Comparison of ENCODE assay signal across 8 cellular contexts in genomic region chr2:54560146-54560881, GRCh38.
A peak's percentile ranks its signal among the peaks of the same experiment; 100 is the strongest.
DNase-seq lines count a peak whose midpoint lies in the region; ATAC-seq and TF ChIP-seq lines count a peak whose summit lies in the region.

No MANE protein-coding gene starts in this region.

- intact Hi-C loops in activated T-helper 1 cell treated with anti-CD3 and anti-CD28 coated beads, Interleukin-12 subunit alpha, Interleukin-12 subunit beta, Interleukin-2, Interleukin-4 antibody, amounts not matched to agents 30 ng/mL and 10 ng/mL and 1 ng/mL, durations not matched to agents 14 hours and 24 hours and 36 hours (cut with micrococcal nuclease), result loop anchor here (1.0 kb wide), 3 partner anchors 11 to 120 kb away; no protein-coding TSS in a partner anchor
- intact Hi-C loops in Right ventricle myocardium superior (cut with DNase I), result no loop called here
- intact Hi-C loops in prostate gland (cut with DNase I), result loop anchor here (5.0 kb wide), 1 partner anchor 67 kb away; no protein-coding TSS in a partner anchor

- no peaks in the 10 kb centered on the region for H3K27me3 ChIP-seq in HAP-1 (ENCODE audit: low read depth)
- H3K27me3 ChIP-seq in prostate gland (replicated peaks; ENCODE audit: insufficient read depth), result no peaks in the 10 kb centered on the region

- peak overlapping the region; percentile 59 for H3K4me3 ChIP-seq in HAP-1
- H3K4me3 ChIP-seq in prostate gland, result peak overlapping the region; percentile 40 to 43

- H3K9me3 ChIP-seq in HAP-1 (no peaks in the 10 kb centered on the region), prostate gland (no peaks in the 10 kb centered on the region)

- H3K27ac Mint-ChIP-seq in activated T-helper 1 cell treated with anti-CD3 and anti-CD28 coated beads, Interleukin-12 subunit alpha, Interleukin-12 subunit beta, Interleukin-2, Interleukin-4 antibody, amounts not matched to agents 30 ng/mL and 10 ng/mL and 1 ng/mL, durations not matched to agents 14 hours and 24 hours and 36 hours, result peak overlapping the region; percentile 88

- peak in 1 of 4 experiments; percentile 9 for TF ChIP-seq CTCF in prostate gland (IDR thresholded peaks at IDR 0.05)

- H3K4me1 Mint-ChIP-seq in activated T-helper 1 cell treated with anti-CD3 and anti-CD28 coated beads, Interleukin-12 subunit alpha, Interleukin-12 subunit beta, Interleukin-2, Interleukin-4 antibody, amounts not matched to agents 30 ng/mL and 10 ng/mL and 1 ng/mL, durations not matched to agents 14 hours and 24 hours and 36 hours (ENCODE audit: low read depth), result peaks cover 89% of the 10 kb centered on the region

- no peaks in the 10 kb centered on the region for H3K36me3 ChIP-seq in HAP-1 (replicated peaks)
- no peaks in the 10 kb centered on the region for H3K36me3 ChIP-seq in prostate gland

- TF ChIP-seq POLR2A in prostate gland (IDR thresholded peaks at IDR 0.05), result peak; percentile 5

- WGBS in prostate gland, result 5% methylated on average over 19 of the region's 19 CpGs

- peak; percentile 71 for DNase-seq in activated CD8-positive, alpha-beta memory T cell treated with anti-CD3 and anti-CD28 coated beads for 24 hours
- no peak for DNase-seq in activated CD8-positive, alpha-beta memory T cell treated with anti-CD3 and anti-CD28 coated beads, Interleukin-2, amount 50 U/mL, for 4 hours
- DNase-seq in HAP-1 (ENCODE audit: low spot score in 2 of 2), result peak; percentile 57 to 59
- DNase-seq in LHCN-M2 (ENCODE audit: low read depth), result peak; percentile 83
- DNase-seq in activated T-helper 1 cell treated with anti-CD3 and anti-CD28 coated beads, Interleukin-12 subunit alpha, Interleukin-12 subunit beta, Interleukin-2, Interleukin-4 antibody, amounts not matched to agents 30 ng/mL and 10 ng/mL and 1 ng/mL, durations not matched to agents 14 hours and 24 hours and 36 hours (ENCODE audit: low spot score), result peak; percentile 41
- peak; percentile 56 for DNase-seq in Right ventricle myocardium superior
- DNase-seq in prostate gland (ENCODE audit: low spot score), result peak; percentile 15
- DNase-seq in NCI-H187 (lab: John Stamatoyannopoulos, UW), result no peak

- H3K27me3 Mint-ChIP-seq in activated T-helper 1 cell treated with anti-CD3 and anti-CD28 coated beads, Interleukin-12 subunit alpha, Interleukin-12 subunit beta, Interleukin-2, Interleukin-4 antibody, amounts not matched to agents 30 ng/mL and 10 ng/mL and 1 ng/mL, durations not matched to agents 14 hours and 24 hours and 36 hours (ENCODE audit: insufficient read depth), result no peaks in the 10 kb centered on the region

- no peaks in the 10 kb centered on the region for H3K9me3 Mint-ChIP-seq in activated T-helper 1 cell treated with anti-CD3 and anti-CD28 coated beads, Interleukin-12 subunit alpha, Interleukin-12 subunit beta, Interleukin-2, Interleukin-4 antibody, amounts not matched to agents 30 ng/mL and 10 ng/mL and 1 ng/mL, durations not matched to agents 14 hours and 24 hours and 36 hours

- in situ Hi-C loops in HAP-1 (cut with MboI; ENCODE audit: low sequenced_read_pairs), result no loop called here

- peak overlapping the region; percentile 83 to 84 for H3K27ac ChIP-seq in prostate gland

- peaks cover 15% of the 10 kb centered on the region for H3K36me3 Mint-ChIP-seq in activated T-helper 1 cell treated with anti-CD3 and anti-CD28 coated beads, Interleukin-12 subunit alpha, Interleukin-12 subunit beta, Interleukin-2, Interleukin-4 antibody, amounts not matched to agents 30 ng/mL and 10 ng/mL and 1 ng/mL, durations not matched to agents 14 hours and 24 hours and 36 hours (ENCODE audit: low read depth)

- peak; percentile 35 for ATAC-seq in Right ventricle myocardium superior (ENCODE audit: poor library complexity)

- peak overlapping the region; percentile 90 for H3K4me3 Mint-ChIP-seq in activated T-helper 1 cell treated with anti-CD3 and anti-CD28 coated beads, Interleukin-12 subunit alpha, Interleukin-12 subunit beta, Interleukin-2, Interleukin-4 antibody, amounts not matched to agents 30 ng/mL and 10 ng/mL and 1 ng/mL, durations not matched to agents 14 hours and 24 hours and 36 hours

- H3K4me1 ChIP-seq in HAP-1, result peaks cover 20% of the 10 kb centered on the region
- peaks cover 18% of the 10 kb centered on the region for H3K4me1 ChIP-seq in prostate gland (replicated peaks)

Comparison
In these comparisons a context has a peak if more than half of its experiments do, and no peak if none do; other contexts are left out.
1. DNase-seq: peak in activated CD8-positive, alpha-beta memory T cell treated with anti-CD3 and anti-CD28 coated beads for 24 hours (single experiment), HAP-1 (2 of 2), LHCN-M2 (single experiment), activated T-helper 1 cell treated with anti-CD3 and anti-CD28 coated beads, Interleukin-12 subunit alpha, Interleukin-12 subunit beta, Interleukin-2, Interleukin-4 antibody, amounts not matched to agents 30 ng/mL and 10 ng/mL and 1 ng/mL, durations not matched to agents 14 hours and 24 hours and 36 hours (single experiment), Right ventricle myocardium superior (single experiment) and prostate gland (single experiment); none in activated CD8-positive, alpha-beta memory T cell treated with anti-CD3 and anti-CD28 coated beads, Interleukin-2, amount 50 U/mL, for 4 hours (single experiment) and NCI-H187 (0 of 2).